In the genomic region with DNA sequence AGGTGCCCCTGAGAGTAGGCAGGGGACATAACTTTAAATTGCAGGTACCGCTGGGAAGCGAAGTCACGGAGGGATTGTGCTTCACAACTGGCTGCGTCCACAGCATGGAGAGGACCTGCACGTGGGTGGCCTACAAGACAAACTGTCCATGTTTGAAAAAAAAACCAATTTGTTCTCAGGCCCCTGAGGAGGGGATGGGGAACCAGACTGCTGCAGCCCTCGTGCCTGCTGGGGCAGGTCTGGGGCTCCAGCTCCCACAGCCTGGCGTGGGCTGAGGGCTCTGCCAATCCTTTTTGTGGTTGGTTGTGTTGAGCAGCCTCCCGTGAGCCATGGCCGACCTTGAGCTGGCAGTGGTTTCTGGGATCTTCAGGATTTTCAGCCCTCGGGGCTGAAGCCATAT, we compare ENCODE assay signal across 20 cellular contexts. TPM values are rescaled to one million over a fixed set of nuclear protein-coding genes. Genes with fewer than 3 reads are reported as not detected.
"Had no signal": no experiment of that assay in that cellular context is flagged by ENCODE, and none has a peak within 500 bp of the region (broad histone marks: within the 10 kb centered on the region; RNA-seq: fewer than 3 reads in every experiment).

No MANE protein-coding gene starts in this region.

- H3K4me1 Mint-ChIP-seq: activated CD4-positive, alpha-beta T cell treated with anti-CD3 and anti-CD28 coated beads for 36 hours had no signal

- H3K36me3 ChIP-seq: uterus had no signal

- H3K27me3 Mint-ChIP-seq: activated CD4-positive, alpha-beta T cell treated with anti-CD3 and anti-CD28 coated beads for 36 hours; activated naive CD8-positive, alpha-beta T cell treated with anti-CD3 and anti-CD28 coated beads, Interleukin-2, amount 10 ng/mL, durations not matched to agents 7 days and 5 days; central memory CD8-positive, alpha-beta T cell; memory B cell; naive B cell had no signal

- ATAC-seq: activated CD4-positive, alpha-beta T cell treated with anti-CD3 and anti-CD28 coated beads for 36 hours; left lobe of liver had no signal

- H3K4me3 ChIP-seq: esophagus muscularis mucosa, SK-N-MC, thyroid gland, uterus had no signal

- H3K27me3 ChIP-seq: brain microvascular endothelial cell, neutrophil, thyroid gland, uterus had no signal

- H3K27ac ChIP-seq: brain microvascular endothelial cell, neutrophil, SK-N-MC, thyroid gland, uterus had no signal

- H3K4me1 ChIP-seq: thyroid gland, uterus had no signal

- H3K4me3 Mint-ChIP-seq: activated CD4-positive, alpha-beta T cell treated with anti-CD3 and anti-CD28 coated beads for 36 hours; activated naive CD8-positive, alpha-beta T cell treated with anti-CD3 and anti-CD28 coated beads, Interleukin-2, amount 10 ng/mL, durations not matched to agents 7 days and 5 days; central memory CD8-positive, alpha-beta T cell; memory B cell; naive B cell; WTC11 had no signal

- DNase-seq: activated CD4-positive, alpha-beta T cell treated with anti-CD3 and anti-CD28 coated beads for 36 hours; activated CD4-positive, alpha-beta T cell treated with anti-CD3 and anti-CD28 coated beads, Interleukin-2, amount 50 U/mL, for 48 hours; activated naive CD8-positive, alpha-beta T cell treated with anti-CD3 and anti-CD28 coated beads, Interleukin-2, amount 10 ng/mL, durations not matched to agents 7 days and 5 days; activated T-cell treated with anti-CD3 and anti-CD28 coated beads for 4 hours; brain microvascular endothelial cell; cortex of kidney; effector CD4-positive, alpha-beta T cell; naive B cell; stimulated activated CD4-positive, alpha-beta T cell treated with anti-CD3 and anti-CD28 coated beads, Interleukin-2, amount 100 ng/mL, for 24 hours; stimulated activated naive CD4-positive, alpha-beta T cell treated with Interleukin-2 at 50 U/mL for 16 hours; thyroid gland; uterus had no signal

- H3K27ac Mint-ChIP-seq: activated CD4-positive, alpha-beta T cell treated with anti-CD3 and anti-CD28 coated beads for 36 hours; activated naive CD8-positive, alpha-beta T cell treated with anti-CD3 and anti-CD28 coated beads, Interleukin-2, amount 10 ng/mL, durations not matched to agents 7 days and 5 days; memory B cell; WTC11 had no signal

- H3K9me3 ChIP-seq: esophagus muscularis mucosa, neutrophil, thyroid gland, uterus had no signal

- H3K9me3 Mint-ChIP-seq: activated naive CD8-positive, alpha-beta T cell treated with anti-CD3 and anti-CD28 coated beads, Interleukin-2, amount 10 ng/mL, durations not matched to agents 7 days and 5 days; central memory CD8-positive, alpha-beta T cell; memory B cell; naive B cell; WTC11 had no signal

RNA-seq across cellular contexts. Expression of gene SFRP5, which starts 9.7 kb away (rescaled TPM):
- total RNA-seq: activated CD4-positive, alpha-beta T cell treated with anti-CD3 and anti-CD28 coated beads for 36 hours; glomerular endothelial cell had no signal
